In genomic region chr16:27367463-27368357, GRCh38 we compare ENCODE assay signal across 8 cellular contexts. TPM values are rescaled to one million over a fixed set of nuclear protein-coding genes. Genes with fewer than 3 reads are reported as not detected.
DNase-seq lines count a peak whose midpoint lies in the region; ATAC-seq, FAIRE-seq and TF ChIP-seq lines count a peak whose summit lies in the region.

No MANE protein-coding gene starts in this region.

- H3K27me3 Mint-ChIP-seq in activated naive CD8-positive, alpha-beta T cell treated with anti-CD3 and anti-CD28 coated beads, Interleukin-2, amount 10 ng/mL, durations not matched to agents 7 days and 5 days = no peaks in the 10 kb centered on the region

- no peaks in the 10 kb centered on the region for H4K20me1 ChIP-seq in SU-DHL-6 (ENCODE audit: low read depth, low read length)

- H3K9me2 ChIP-seq in SU-DHL-6 (replicated peaks; ENCODE audit: insufficient read depth, low read length) = no peaks in the 10 kb centered on the region

- H3K27me3 ChIP-seq in SU-DHL-6 (ENCODE audit: low read length) = no peaks in the 10 kb centered on the region

- H3F3A ChIP-seq in SU-DHL-6 (ENCODE audit: insufficient read depth) = peaks cover 31% of the 10 kb centered on the region

- H3K36me3 ChIP-seq in SU-DHL-6 (ENCODE audit: low read length) = no peaks in the 10 kb centered on the region

- H3K4me1 Mint-ChIP-seq in activated naive CD8-positive, alpha-beta T cell treated with anti-CD3 and anti-CD28 coated beads, Interleukin-2, amount 10 ng/mL, durations not matched to agents 7 days and 5 days = peaks cover 47% of the 10 kb centered on the region

- H2AFZ ChIP-seq in SU-DHL-6 (ENCODE audit: low read depth, low read length, severe bottlenecking) = peak overlapping the region; percentile 10

- H3K27ac ChIP-seq in SU-DHL-6 (ENCODE audit: low read depth, low read length) = peak overlapping the region; percentile 77

- H3K9me3 Mint-ChIP-seq in activated naive CD8-positive, alpha-beta T cell treated with anti-CD3 and anti-CD28 coated beads, Interleukin-2, amount 10 ng/mL, durations not matched to agents 7 days and 5 days = peaks cover 8% of the 10 kb centered on the region

- POLR2A ChIA-PET in activated naive CD8-positive, alpha-beta T cell treated with anti-CD3 and anti-CD28 coated beads, Interleukin-2, amount 10 ng/mL, durations not matched to agents 7 days and 5 days (lab: Charles Lee) = interaction anchor here (0.5 to 4.1 kb wide), 27 partner anchors 9 to 212 kb away, joined by 3 to 45 read pairs (median 5); partner anchors contain the start of genes IL21R, KDM8 and NSMCE1

- peak overlapping the region; percentile 30 for H3K9ac ChIP-seq in SU-DHL-6 (ENCODE audit: low read length)

- peak; percentile 55 for TF ChIP-seq CTCF in SU-DHL-6 (IDR thresholded peaks at IDR 0.05; ENCODE audit: insufficient read depth, low read length, poor library complexity, severe bottlenecking)

- H3K4me2 ChIP-seq in SU-DHL-6 (ENCODE audit: low read depth, low read length, poor library complexity, severe bottlenecking) = peak overlapping the region; percentile 41

- peak overlapping the region; percentile 72 for H3K4me3 Mint-ChIP-seq in activated naive CD8-positive, alpha-beta T cell treated with anti-CD3 and anti-CD28 coated beads, Interleukin-2, amount 10 ng/mL, durations not matched to agents 7 days and 5 days

- ATAC-seq in GM21717 (IDR thresholded peaks at IDR 0.05; ENCODE audit: unreplicated experiment) = peak; percentile 60
- peak; percentile 68 for ATAC-seq in activated naive CD8-positive, alpha-beta T cell treated with anti-CD3 and anti-CD28 coated beads, Interleukin-2, amount 10 ng/mL, durations not matched to agents 7 days and 5 days (ENCODE audit: low read depth)

- H3K27ac Mint-ChIP-seq in activated naive CD8-positive, alpha-beta T cell treated with anti-CD3 and anti-CD28 coated beads, Interleukin-2, amount 10 ng/mL, durations not matched to agents 7 days and 5 days = peak overlapping the region; percentile 97

- DNase-seq in ELF-1 (ENCODE audit: low read depth, low spot score) (peak; percentile 80), KG1 (lab: John Stamatoyannopoulos, UW) (peak; percentile 70), cardiac septum (ENCODE audit: low spot score) (peak; percentile 88), pulmonary artery endothelial cell (ENCODE audit: low read depth, low spot score) (peak; percentile 68), urothelium cell line (ENCODE audit: low spot score) (peak; percentile 82)
- DNase-seq in activated naive CD8-positive, alpha-beta T cell treated with anti-CD3 and anti-CD28 coated beads, Interleukin-2, amount 10 ng/mL, durations not matched to agents 7 days and 5 days = peak; percentile 83

- FAIRE-seq in urothelium cell line (lab: Jason Lieb, UNC) = no peak

- no peak overlapping the region for H3K4me3 ChIP-seq in SU-DHL-6 (ENCODE audit: insufficient read depth, low read length, poor library complexity, severe bottlenecking)

- intact Hi-C loops in cardiac septum (cut with DNase I) = loop anchor here (2.0 kb wide), 1 partner anchor 133 kb away; no protein-coding TSS in a partner anchor

- H3K9me3 ChIP-seq in SU-DHL-6 (ENCODE audit: insufficient read depth, low read length) = no peaks in the 10 kb centered on the region

- peaks cover 31% of the 10 kb centered on the region for H3K36me3 Mint-ChIP-seq in activated naive CD8-positive, alpha-beta T cell treated with anti-CD3 and anti-CD28 coated beads, Interleukin-2, amount 10 ng/mL, durations not matched to agents 7 days and 5 days

- H3K79me2 ChIP-seq in SU-DHL-6 (ENCODE audit: insufficient read depth, low read length) = no peaks in the 10 kb centered on the region

RNA-seq across cellular contexts. Expression of gene IL21R, which starts 34.3 kb away (rescaled TPM):
- total RNA-seq in activated naive CD8-positive, alpha-beta T cell treated with anti-CD3 and anti-CD28 coated beads, Interleukin-2, amount 10 ng/mL, durations not matched to agents 7 days and 5 days = 10 to 100 TPM; 27.2 to 27.5 TPM
- total RNA-seq in cardiac septum (1.4 TPM), pulmonary artery endothelial cell (0.04 and 0.07 TPM in 2 replicates)

RNA-seq across cellular contexts. Expression of gene IL4R, which starts 53.9 kb away (rescaled TPM):
- total RNA-seq in activated naive CD8-positive, alpha-beta T cell treated with anti-CD3 and anti-CD28 coated beads, Interleukin-2, amount 10 ng/mL, durations not matched to agents 7 days and 5 days = 100 to 1,000 TPM; 215 TPM
- 22.0 TPM for total RNA-seq in cardiac septum
- total RNA-seq in pulmonary artery endothelial cell = 33.2 and 52.3 TPM in 2 replicates

Comparison
In these comparisons a context has a peak if more than half of its experiments do, and no peak if none do; other contexts are left out.
1. RNA of gene IL21R, which starts 34.3 kb away (total RNA-seq): 27.2 to 27.5 TPM in activated naive CD8-positive, alpha-beta T cell treated with anti-CD3 and anti-CD28 coated beads, Interleukin-2, amount 10 ng/mL, durations not matched to agents 7 days and 5 days; 1.4 TPM in cardiac septum (single experiment) and 0.04 to 0.07 TPM in pulmonary artery endothelial cell; every median in the first group is over 10 times any median in the second.
2. Peak in every context shown above with its lines, with median percentiles within 50 percentile points of each other: DNase-seq.